In genomic region chr2:201220102-201220570, GRCh38 we compare ENCODE assay signal across 9 cellular contexts. TPM values are rescaled to one million over a fixed set of nuclear protein-coding genes. Genes with fewer than 3 reads are reported as not detected.
DNase-seq lines count a peak whose midpoint lies in the region; ATAC-seq and TF ChIP-seq lines count a peak whose summit lies in the region.
"Had no signal": no experiment of that assay in that cellular context is flagged by ENCODE, and none has a peak within 500 bp of the region (broad histone marks: within the 10 kb centered on the region; RNA-seq: fewer than 3 reads in every experiment).

No MANE protein-coding gene starts in this region.

- H3K27ac Mint-ChIP-seq in naive thymus-derived CD4-positive, alpha-beta T cell, result peak overlapping the region; percentile 61 to 97 (median 90)
- no peak overlapping the region for H3K27ac Mint-ChIP-seq in activated CD8-positive, alpha-beta memory T cell treated with anti-CD3 and anti-CD28 coated beads, Interleukin-2, amount 10 ng/mL, durations not matched to agents 7 days and 5 days

- POLR2A ChIA-PET in naive thymus-derived CD4-positive, alpha-beta T cell (lab: Charles Lee), result interaction anchor here (0.6 to 2.7 kb wide), 6 partner anchors 12 to 37 kb away, joined by 3 to 13 read pairs (median 4); partner anchors contain the start of gene CASP10

- H3K9me3 Mint-ChIP-seq in naive thymus-derived CD4-positive, alpha-beta T cell, result peaks cover 0 to 2% (median 0%) of the 10 kb centered on the region in 11 donors
- no peaks in the 10 kb centered on the region for H3K9me3 Mint-ChIP-seq in activated CD8-positive, alpha-beta memory T cell treated with anti-CD3 and anti-CD28 coated beads, Interleukin-2, amount 10 ng/mL, durations not matched to agents 7 days and 5 days (ENCODE audit: low read depth)
- H3K9me3 Mint-ChIP-seq: effector memory CD8-positive, alpha-beta T cell had no signal

- no peaks in the 10 kb centered on the region for H3K27me3 ChIP-seq in naive thymus-derived CD4-positive, alpha-beta T cell (ENCODE audit: control insufficient read depth in 2 of 2, insufficient read depth in 2 of 2, low read length in 2 of 2)

- intact Hi-C loops in naive thymus-derived CD4-positive, alpha-beta T cell (cut with micrococcal nuclease), result loop anchor here in 1 of 2 donors (1.0 kb wide), 1 partner anchor 8 kb away; no protein-coding TSS in a partner anchor

- no peaks in the 10 kb centered on the region for H3K9me3 ChIP-seq in naive thymus-derived CD4-positive, alpha-beta T cell (ENCODE audit: control insufficient read depth in 2 of 3, low read length in 3 of 3)

- no peak for ATAC-seq in naive thymus-derived CD4-positive, alpha-beta T cell
- no peak for ATAC-seq in HG02798 (IDR thresholded peaks at IDR 0.05; ENCODE audit: poor library complexity, unreplicated experiment)
- ATAC-seq in activated CD8-positive, alpha-beta memory T cell treated with anti-CD3 and anti-CD28 coated beads, Interleukin-2, amount 10 ng/mL, durations not matched to agents 7 days and 5 days, result no peak
- ATAC-seq: effector memory CD8-positive, alpha-beta T cell had no signal

- H3K4me1 Mint-ChIP-seq in naive thymus-derived CD4-positive, alpha-beta T cell, result peaks cover 28 to 78% (median 71%) of the 10 kb centered on the region in 7 donors
- peaks cover 31% of the 10 kb centered on the region for H3K4me1 Mint-ChIP-seq in activated CD8-positive, alpha-beta memory T cell treated with anti-CD3 and anti-CD28 coated beads, Interleukin-2, amount 10 ng/mL, durations not matched to agents 7 days and 5 days

- TF ChIP-seq CTCF in cardiac fibroblast (IDR thresholded peaks at IDR 0.05; ENCODE audit: low read depth, low read length), result no peak
- TF ChIP-seq CTCF in GM20000 (IDR thresholded peaks at IDR 0.05; ENCODE audit: extremely low read depth, missing control alignments), result no peak

- DNase-seq in ELF-1 (ENCODE audit: low read depth, low spot score) (peak; percentile 33), NCI-H146 treated with DMSO at 0.1 percent for 48 hours (lab: John Stamatoyannopoulos, UW; ENCODE audit: unreplicated experiment) (peak; percentile 6), cardiac fibroblast (ENCODE audit: low read depth in 2 of 2) (peak; percentile 44 to 71), GM20000 (ENCODE audit: low spot score) (no peak), 8988T (no peak)
- DNase-seq in naive thymus-derived CD4-positive, alpha-beta T cell, result no peak
- no peak for DNase-seq in activated CD8-positive, alpha-beta memory T cell treated with anti-CD3 and anti-CD28 coated beads, Interleukin-2, amount 10 ng/mL, durations not matched to agents 7 days and 5 days
- DNase-seq: effector memory CD8-positive, alpha-beta T cell had no signal

- H3K27ac ChIP-seq in naive thymus-derived CD4-positive, alpha-beta T cell (ENCODE audit: low read depth, low read length), result peak overlapping the region; percentile 62

- H3K36me3 ChIP-seq in naive thymus-derived CD4-positive, alpha-beta T cell (ENCODE audit: control insufficient read depth in 2 of 3, insufficient read depth in 3 of 3, low read length in 3 of 3), result peaks cover 0 to 35% (median 9%) of the 10 kb centered on the region in 3 experiments

- H3K27me3 Mint-ChIP-seq in naive thymus-derived CD4-positive, alpha-beta T cell, result no peaks in the 10 kb centered on the region
- H3K27me3 Mint-ChIP-seq in activated CD8-positive, alpha-beta memory T cell treated with anti-CD3 and anti-CD28 coated beads, Interleukin-2, amount 10 ng/mL, durations not matched to agents 7 days and 5 days, result no peaks in the 10 kb centered on the region
- H3K27me3 Mint-ChIP-seq: effector memory CD8-positive, alpha-beta T cell had no signal

- no peak overlapping the region for H3K4me3 ChIP-seq in cardiac fibroblast (replicated peaks in 1 of 2; ENCODE audit: low read depth in 2 of 2, low read length in 2 of 2)
- H3K4me3 ChIP-seq in naive thymus-derived CD4-positive, alpha-beta T cell (ENCODE audit: low read length), result no peak overlapping the region

- CTCF ChIA-PET in naive thymus-derived CD4-positive, alpha-beta T cell (lab: Charles Lee), result interaction anchor here (1.4 to 2.4 kb wide), 4 partner anchors 10 to 37 kb away, joined by 6 to 13 read pairs (median 6); partner anchors contain the start of gene CASP10
- CTCF ChIA-PET in activated CD8-positive, alpha-beta memory T cell treated with anti-CD3 and anti-CD28 coated beads, Interleukin-2, amount 10 ng/mL, durations not matched to agents 7 days and 5 days (lab: Charles Lee), result interaction anchor here (0.8 kb wide), 1 partner anchor 44 kb away, joined by 3 read pairs; no protein-coding TSS in a partner anchor

- H3K4me3 Mint-ChIP-seq in naive thymus-derived CD4-positive, alpha-beta T cell, result peak overlapping the region; percentile 6 to 77 (median 42)
- no peak overlapping the region for H3K4me3 Mint-ChIP-seq in activated CD8-positive, alpha-beta memory T cell treated with anti-CD3 and anti-CD28 coated beads, Interleukin-2, amount 10 ng/mL, durations not matched to agents 7 days and 5 days
- H3K4me3 Mint-ChIP-seq: effector memory CD8-positive, alpha-beta T cell had no signal

- peaks cover 4 to 42% (median 32%) of the 10 kb centered on the region in 5 donors for H3K36me3 Mint-ChIP-seq in naive thymus-derived CD4-positive, alpha-beta T cell
- peaks cover 33% of the 10 kb centered on the region for H3K36me3 Mint-ChIP-seq in activated CD8-positive, alpha-beta memory T cell treated with anti-CD3 and anti-CD28 coated beads, Interleukin-2, amount 10 ng/mL, durations not matched to agents 7 days and 5 days

- peaks cover 0 to 44% of the 10 kb centered on the region in 2 donors for H3K4me1 ChIP-seq in naive thymus-derived CD4-positive, alpha-beta T cell (ENCODE audit: control insufficient read depth in 2 of 2, insufficient read depth in 2 of 2, low read length in 2 of 2)

RNA-seq across cellular contexts. Expression of gene CASP10, which starts 37.2 kb away (rescaled TPM):
- 10 to 100 TPM; 29.0 to 49.8 (median 42.9) TPM for total RNA-seq in naive thymus-derived CD4-positive, alpha-beta T cell
- polyA plus RNA-seq in naive thymus-derived CD4-positive, alpha-beta T cell, result 10 to 100 TPM; 15.9 to 18.9 TPM
- total RNA-seq in activated CD8-positive, alpha-beta memory T cell treated with anti-CD3 and anti-CD28 coated beads, Interleukin-2, amount 10 ng/mL, durations not matched to agents 7 days and 5 days, result 10 to 100 TPM; 26.6 to 37.4 TPM

RNA-seq across cellular contexts. Expression of gene CASP8, which starts 40.2 kb away (rescaled TPM):
- total RNA-seq in naive thymus-derived CD4-positive, alpha-beta T cell, result 100 to 1,000 TPM in 3 of 5 experiments, 10 to 100 TPM in 2; 84.9 to 159 (median 150) TPM
- 10 to 100 TPM; 38.9 to 78.1 TPM for polyA plus RNA-seq in naive thymus-derived CD4-positive, alpha-beta T cell
- 10 to 100 TPM; 77.3 to 90.0 TPM for total RNA-seq in activated CD8-positive, alpha-beta memory T cell treated with anti-CD3 and anti-CD28 coated beads, Interleukin-2, amount 10 ng/mL, durations not matched to agents 7 days and 5 days

Comparison
In these comparisons a context has a peak if more than half of its experiments do, and no peak if none do; other contexts are left out.
1. DNase-seq: peak in ELF-1 (single experiment), NCI-H146 treated with DMSO at 0.1 percent for 48 hours (single experiment) and cardiac fibroblast (2 of 2); none in naive thymus-derived CD4-positive, alpha-beta T cell (0 of 9), GM20000 (single experiment), activated CD8-positive, alpha-beta memory T cell treated with anti-CD3 and anti-CD28 coated beads, Interleukin-2, amount 10 ng/mL, durations not matched to agents 7 days and 5 days (single experiment) and 8988T (single experiment).